In the genomic region with DNA sequence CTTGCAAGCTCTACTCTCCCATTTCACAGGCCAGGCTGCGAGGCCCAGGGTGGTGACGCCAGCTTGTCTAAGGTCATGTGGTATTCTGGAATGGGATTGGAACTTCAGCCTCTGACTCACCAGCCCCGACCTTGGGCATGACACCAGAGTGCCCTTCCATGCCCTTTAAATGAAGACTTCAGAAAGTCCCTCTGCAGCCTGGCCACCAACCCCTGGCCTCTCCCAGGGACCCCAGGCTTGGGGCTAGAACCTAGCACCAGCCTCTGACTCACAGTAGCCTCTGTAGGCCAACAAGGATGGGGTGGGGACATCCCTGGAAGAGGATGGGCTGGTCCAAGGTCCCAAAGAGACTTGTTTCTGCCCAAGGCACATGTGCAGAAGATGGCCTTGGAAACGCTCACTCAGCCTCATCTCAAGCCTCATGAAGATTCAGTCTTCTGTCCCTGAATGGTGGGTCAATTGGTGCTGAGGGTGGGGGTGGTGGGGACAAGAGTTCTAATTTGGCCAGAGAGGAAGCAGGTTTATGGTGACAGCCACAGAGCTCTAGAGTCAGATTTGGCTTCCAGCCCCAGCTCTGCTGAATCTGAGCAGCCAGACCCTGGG, we compare ENCODE assay signal across 12 cellular contexts. TPM values are rescaled to one million over a fixed set of nuclear protein-coding genes. Genes with fewer than 3 reads are reported as not detected.
DNase-seq lines count a peak whose midpoint lies in the region; ATAC-seq lines count a peak whose summit lies in the region.
"Had no signal": no experiment of that assay in that cellular context is flagged by ENCODE, and none has a peak within 500 bp of the region (broad histone marks: within the 10 kb centered on the region; RNA-seq: fewer than 3 reads in every experiment).

No MANE protein-coding gene starts in this region.

- DNase-seq in activated T-cell treated with anti-CD3 and anti-CD28 coated beads, Interleukin-2, amount 50 U/mL, for 4 hours = no peak
- no peak for DNase-seq in activated T-cell treated with anti-CD3 and anti-CD28 coated beads for 4 hours
- peak; percentile 20 for DNase-seq in MV-4-11 (lab: John Stamatoyannopoulos, UW)
- DNase-seq in stimulated activated effector memory CD8-positive, alpha-beta T cell treated with anti-CD3 and anti-CD28 coated beads, Interleukin-12 subunit alpha, Interleukin-12 subunit beta, amount 100 ng/mL, for 72 hours (ENCODE audit: low spot score in 2 of 2) = peak in 1 of 2 donors; percentile 82
- DNase-seq in SW480 (ENCODE audit: low spot score) = no peak
- no peak for DNase-seq in EL
- no peak for DNase-seq in NCI-H446 treated with DMSO at 0.1 percent for 48 hours (lab: John Stamatoyannopoulos, UW)
- DNase-seq: DMS79 treated with DMSO at 0.1 percent for 48 hours, NCI-H1436 treated with DMSO at 0.1 percent for 48 hours, NCI-H524 had no signal

- H3K27ac Mint-ChIP-seq in activated naive CD8-positive, alpha-beta T cell = peak overlapping the region; percentile 97
- peak overlapping the region; percentile 97 for H3K27ac Mint-ChIP-seq in stimulated activated effector memory CD8-positive, alpha-beta T cell treated with anti-CD3 and anti-CD28 coated beads, Interleukin-12 subunit alpha, Interleukin-12 subunit beta, amount 100 ng/mL, for 72 hours

- H3K4me1 Mint-ChIP-seq in activated T-cell treated with anti-CD3 and anti-CD28 coated beads, Interleukin-2, amount 50 U/mL, for 4 hours (ENCODE audit: low read depth) = peaks cover 80% of the 10 kb centered on the region
- H3K4me1 Mint-ChIP-seq in activated naive CD8-positive, alpha-beta T cell (ENCODE audit: low read depth) = peaks cover 81% of the 10 kb centered on the region
- H3K4me1 Mint-ChIP-seq in stimulated activated effector memory CD8-positive, alpha-beta T cell treated with anti-CD3 and anti-CD28 coated beads, Interleukin-12 subunit alpha, Interleukin-12 subunit beta, amount 100 ng/mL, for 72 hours = peaks cover 88% of the 10 kb centered on the region

- no peak for ATAC-seq in activated T-cell treated with anti-CD3 and anti-CD28 coated beads, Interleukin-2, amount 50 U/mL, for 4 hours
- peak; percentile 1 for ATAC-seq in stimulated activated effector memory CD8-positive, alpha-beta T cell treated with anti-CD3 and anti-CD28 coated beads, Interleukin-12 subunit alpha, Interleukin-12 subunit beta, amount 100 ng/mL, for 72 hours

- H3K36me3 Mint-ChIP-seq in activated T-cell treated with anti-CD3 and anti-CD28 coated beads, Interleukin-2, amount 50 U/mL, for 4 hours (ENCODE audit: insufficient read depth) = peaks cover 4% of the 10 kb centered on the region
- H3K36me3 Mint-ChIP-seq in activated naive CD8-positive, alpha-beta T cell = peaks cover 6% of the 10 kb centered on the region
- H3K36me3 Mint-ChIP-seq in stimulated activated effector memory CD8-positive, alpha-beta T cell treated with anti-CD3 and anti-CD28 coated beads, Interleukin-12 subunit alpha, Interleukin-12 subunit beta, amount 100 ng/mL, for 72 hours = peaks cover 62% of the 10 kb centered on the region

- no peaks in the 10 kb centered on the region for H3K9me3 Mint-ChIP-seq in activated T-cell treated with anti-CD3 and anti-CD28 coated beads, Interleukin-2, amount 50 U/mL, for 4 hours
- H3K9me3 Mint-ChIP-seq in activated naive CD8-positive, alpha-beta T cell (ENCODE audit: low read depth) = no peaks in the 10 kb centered on the region
- no peaks in the 10 kb centered on the region for H3K9me3 Mint-ChIP-seq in stimulated activated effector memory CD8-positive, alpha-beta T cell treated with anti-CD3 and anti-CD28 coated beads, Interleukin-12 subunit alpha, Interleukin-12 subunit beta, amount 100 ng/mL, for 72 hours

- peak overlapping the region; percentile 19 for H3K4me3 Mint-ChIP-seq in activated T-cell treated with anti-CD3 and anti-CD28 coated beads, Interleukin-2, amount 50 U/mL, for 4 hours
- H3K4me3 Mint-ChIP-seq in activated naive CD8-positive, alpha-beta T cell = peak overlapping the region; percentile 35
- H3K4me3 Mint-ChIP-seq in stimulated activated effector memory CD8-positive, alpha-beta T cell treated with anti-CD3 and anti-CD28 coated beads, Interleukin-12 subunit alpha, Interleukin-12 subunit beta, amount 100 ng/mL, for 72 hours = peak overlapping the region; percentile 73

- no peaks in the 10 kb centered on the region for H3K27me3 Mint-ChIP-seq in activated T-cell treated with anti-CD3 and anti-CD28 coated beads, Interleukin-2, amount 50 U/mL, for 4 hours (ENCODE audit: low read depth)
- H3K27me3 Mint-ChIP-seq in activated naive CD8-positive, alpha-beta T cell = no peaks in the 10 kb centered on the region

RNA-seq across cellular contexts. Expression of a gene that starts 36.1 kb away (rescaled TPM):
- 100 to 1,000 TPM; 236 to 264 (median 258) TPM for total RNA-seq in activated T-cell treated with anti-CD3 and anti-CD28 coated beads, Interleukin-2, amount 50 U/mL, for 4 hours
- total RNA-seq: foreskin keratinocyte had no signal

Comparison
In these comparisons a context has a peak if more than half of its experiments do, and no peak if none do; other contexts are left out.
1. H3K4me3 Mint-ChIP-seq: peak in every context shown above with its lines; median percentile 73 in stimulated activated effector memory CD8-positive, alpha-beta T cell treated with anti-CD3 and anti-CD28 coated beads, Interleukin-12 subunit alpha, Interleukin-12 subunit beta, amount 100 ng/mL, for 72 hours; 35 in activated naive CD8-positive, alpha-beta T cell; 19 in activated T-cell treated with anti-CD3 and anti-CD28 coated beads, Interleukin-2, amount 50 U/mL, for 4 hours.